ENCODE assay signal across 8 cellular contexts in the genomic region with DNA sequence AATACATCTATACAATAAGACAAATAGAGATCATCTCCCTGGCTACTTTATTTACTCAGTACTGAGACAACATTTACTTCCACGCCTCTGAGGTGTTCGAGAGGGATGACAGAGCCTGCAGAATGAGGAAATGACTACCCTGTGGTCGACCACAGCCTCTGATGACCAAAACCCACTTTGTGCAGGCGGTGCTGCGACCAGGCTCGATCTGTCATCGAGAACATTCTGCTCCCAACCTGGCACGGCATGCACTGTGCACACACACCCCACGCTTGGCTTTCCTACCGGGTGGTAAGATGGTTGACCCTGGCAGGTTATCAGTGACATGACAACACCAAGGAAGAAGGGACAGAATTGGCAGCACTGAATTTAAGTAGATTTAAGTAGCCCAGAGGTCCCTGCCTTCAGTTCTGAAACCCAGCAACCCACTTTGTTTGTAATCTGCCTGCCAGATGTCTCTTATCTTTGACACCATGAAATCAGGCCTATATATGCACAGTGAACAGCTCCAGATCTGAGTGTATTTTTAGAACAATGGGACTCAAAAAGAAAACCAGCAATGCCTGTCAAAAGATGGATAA. TPM values are rescaled to one million over a fixed set of nuclear protein-coding genes. Genes with fewer than 3 reads are reported as not detected.
A peak's percentile ranks its signal among the peaks of the same experiment; 100 is the strongest.
DNase-seq lines count a peak whose midpoint lies in the region; ATAC-seq and TF ChIP-seq lines count a peak whose summit lies in the region.

No MANE protein-coding gene starts in this region.

- intact Hi-C loops in activated T-helper 2 cell treated with anti-CD3 and anti-CD28 coated beads, Interferon-gamma antibody, Interleukin-2, Interleukin-4, amounts not matched to agents 10 μg/mL and 5 μg/mL and 100 μg/mL, durations not matched to agents 14 hours and 24 hours and 36 hours (cut with micrococcal nuclease), result loop anchor here (1.0 to 10.0 kb wide), 5 partner anchors 11 to 428 kb away; partner anchors contain the start of gene VSTM2L
- intact Hi-C loops in right cardiac atrium (cut with DNase I), result loop anchor here (5.0 to 10.0 kb wide), 3 partner anchors 83 to 426 kb away; partner anchors contain the start of gene VSTM2L (in 2 of the 4)

- H3K9me3 ChIP-seq in OCI-LY1 (ENCODE audit: low read length) (no peaks in the 10 kb centered on the region), right cardiac atrium (ENCODE audit: control insufficient read depth, low read length) (no peaks in the 10 kb centered on the region)

- H3K27me3 ChIP-seq in OCI-LY1 (ENCODE audit: insufficient read depth, low read length), result no peaks in the 10 kb centered on the region
- H3K27me3 ChIP-seq in right cardiac atrium (ENCODE audit: control insufficient read depth, insufficient read depth), result no peaks in the 10 kb centered on the region

- H4K20me1 ChIP-seq in OCI-LY1 (ENCODE audit: insufficient read depth, low read length), result no peaks in the 10 kb centered on the region

- H3K27ac ChIP-seq in OCI-LY1 (ENCODE audit: low read depth, low read length, poor library complexity, severe bottlenecking), result peak overlapping the region; percentile 75
- peak overlapping the region; percentile 87 for H3K27ac ChIP-seq in right cardiac atrium (ENCODE audit: low read length)

- peaks cover 27% of the 10 kb centered on the region for H3K4me1 Mint-ChIP-seq in activated T-helper 2 cell treated with anti-CD3 and anti-CD28 coated beads, Interferon-gamma antibody, Interleukin-2, Interleukin-4, amounts not matched to agents 10 μg/mL and 5 μg/mL and 100 μg/mL, durations not matched to agents 14 hours and 24 hours and 36 hours (ENCODE audit: low read depth)

- H3K4me1 ChIP-seq in OCI-LY1 (ENCODE audit: insufficient read depth, low read length, severe bottlenecking), result peaks cover 27% of the 10 kb centered on the region
- peaks cover 19% of the 10 kb centered on the region for H3K4me1 ChIP-seq in right cardiac atrium (ENCODE audit: control insufficient read depth, insufficient read depth, low read length)

- H3K4me3 ChIP-seq in OCI-LY1 (ENCODE audit: low read depth, low read length, poor library complexity, severe bottlenecking) (no peak overlapping the region), right cardiac atrium (ENCODE audit: low read length) (no peak overlapping the region)

- peaks cover 50% of the 10 kb centered on the region for H3K36me3 Mint-ChIP-seq in activated T-helper 2 cell treated with anti-CD3 and anti-CD28 coated beads, Interferon-gamma antibody, Interleukin-2, Interleukin-4, amounts not matched to agents 10 μg/mL and 5 μg/mL and 100 μg/mL, durations not matched to agents 14 hours and 24 hours and 36 hours (ENCODE audit: low read depth)

- H3K27me3 Mint-ChIP-seq in activated T-helper 2 cell treated with anti-CD3 and anti-CD28 coated beads, Interferon-gamma antibody, Interleukin-2, Interleukin-4, amounts not matched to agents 10 μg/mL and 5 μg/mL and 100 μg/mL, durations not matched to agents 14 hours and 24 hours and 36 hours (ENCODE audit: low read depth), result no peaks in the 10 kb centered on the region

- DNase-seq in stimulated activated naive CD4-positive, alpha-beta T cell treated with Interleukin-2 at 50 U/mL for 16 hours (lab: John Stamatoyannopoulos, UW), result peak; percentile 62
- no peak for DNase-seq in stimulated activated naive CD4-positive, alpha-beta T cell (lab: John Stamatoyannopoulos, UW)
- DNase-seq in activated T-helper 2 cell treated with anti-CD3 and anti-CD28 coated beads, Interferon-gamma antibody, Interleukin-2, Interleukin-4, amounts not matched to agents 10 μg/mL and 5 μg/mL and 100 μg/mL, durations not matched to agents 14 hours and 24 hours and 36 hours (ENCODE audit: low spot score), result peak; percentile 65
- DNase-seq in right cardiac atrium (peak; percentile 66 to 87 (median 82)), superior temporal gyrus (ENCODE audit: extremely low spot score) (no peak)
- peak; percentile 40 for DNase-seq in stimulated activated CD8-positive, alpha-beta memory T cell treated with anti-CD3 and anti-CD28 coated beads, Interleukin-12 subunit alpha, Interleukin-12 subunit beta, amount 100 ng/mL, for 4 hours (ENCODE audit: low read depth)

- H3K9ac ChIP-seq in OCI-LY1 (ENCODE audit: low read length), result peak overlapping the region; percentile 5; the same call in 1 of the 2 replicates

- no peaks in the 10 kb centered on the region for H3K9me2 ChIP-seq in OCI-LY1 (ENCODE audit: low read depth, low read length)

- H3K9me3 Mint-ChIP-seq in activated T-helper 2 cell treated with anti-CD3 and anti-CD28 coated beads, Interferon-gamma antibody, Interleukin-2, Interleukin-4, amounts not matched to agents 10 μg/mL and 5 μg/mL and 100 μg/mL, durations not matched to agents 14 hours and 24 hours and 36 hours, result no peaks in the 10 kb centered on the region

- H3K36me3 ChIP-seq in OCI-LY1 (ENCODE audit: insufficient read depth, low read length), result peaks cover 61% of the 10 kb centered on the region

- no peak for TF ChIP-seq CTCF in OCI-LY1 (IDR thresholded peaks at IDR 0.05; ENCODE audit: low read length)

- WGBS in right cardiac atrium, result 40% methylated on average over 10 of the region's 10 CpGs

- H2AFZ ChIP-seq in OCI-LY1 (ENCODE audit: low read length), result no peak overlapping the region

- H3F3A ChIP-seq in OCI-LY1 (ENCODE audit: insufficient read depth, low read length), result no peaks in the 10 kb centered on the region

- H3K4me2 ChIP-seq in OCI-LY1 (ENCODE audit: low read length), result peak overlapping the region; percentile 36; the same call in 1 of the 2 replicates

- H3K27ac Mint-ChIP-seq in activated T-helper 2 cell treated with anti-CD3 and anti-CD28 coated beads, Interferon-gamma antibody, Interleukin-2, Interleukin-4, amounts not matched to agents 10 μg/mL and 5 μg/mL and 100 μg/mL, durations not matched to agents 14 hours and 24 hours and 36 hours, result peak overlapping the region; percentile 83

- no peaks in the 10 kb centered on the region for H3K79me2 ChIP-seq in OCI-LY1 (ENCODE audit: insufficient read depth, low read length)

- H3K4me3 Mint-ChIP-seq in activated T-helper 2 cell treated with anti-CD3 and anti-CD28 coated beads, Interferon-gamma antibody, Interleukin-2, Interleukin-4, amounts not matched to agents 10 μg/mL and 5 μg/mL and 100 μg/mL, durations not matched to agents 14 hours and 24 hours and 36 hours (ENCODE audit: low read depth), result no peak overlapping the region

- peak; percentile 89 for ATAC-seq in HG02973 (IDR thresholded peaks at IDR 0.05; ENCODE audit: unreplicated experiment)
- peak; percentile 72 to 80 for ATAC-seq in right cardiac atrium

RNA-seq across cellular contexts. Expression of gene TTI1, which starts 42.6 kb away (rescaled TPM):
- 35.7 and 36.7 TPM in 2 replicates for total RNA-seq in activated T-helper 2 cell treated with anti-CD3 and anti-CD28 coated beads, Interferon-gamma antibody, Interleukin-2, Interleukin-4, amounts not matched to agents 10 μg/mL and 5 μg/mL and 100 μg/mL, durations not matched to agents 14 hours and 24 hours and 36 hours
- 10 to 100 TPM; 13.1 to 15.4 (median 14.0) TPM for total RNA-seq in right cardiac atrium
- polyA plus RNA-seq in right cardiac atrium, result 11.4 TPM

RNA-seq across cellular contexts. Expression of gene RPRD1B, which starts 42.9 kb away (rescaled TPM):
- total RNA-seq in activated T-helper 2 cell treated with anti-CD3 and anti-CD28 coated beads, Interferon-gamma antibody, Interleukin-2, Interleukin-4, amounts not matched to agents 10 μg/mL and 5 μg/mL and 100 μg/mL, durations not matched to agents 14 hours and 24 hours and 36 hours, result 39.4 and 42.6 TPM in 2 replicates
- 10 to 100 TPM; 66.9 to 88.5 (median 69.1) TPM for total RNA-seq in right cardiac atrium
- 18.5 TPM for polyA plus RNA-seq in right cardiac atrium

Comparison
In these comparisons a context has a peak if more than half of its experiments do, and no peak if none do; other contexts are left out.
1. DNase-seq: peak in stimulated activated naive CD4-positive, alpha-beta T cell treated with Interleukin-2 at 50 U/mL for 16 hours (single experiment), activated T-helper 2 cell treated with anti-CD3 and anti-CD28 coated beads, Interferon-gamma antibody, Interleukin-2, Interleukin-4, amounts not matched to agents 10 μg/mL and 5 μg/mL and 100 μg/mL, durations not matched to agents 14 hours and 24 hours and 36 hours (single experiment), right cardiac atrium (3 of 3) and stimulated activated CD8-positive, alpha-beta memory T cell treated with anti-CD3 and anti-CD28 coated beads, Interleukin-12 subunit alpha, Interleukin-12 subunit beta, amount 100 ng/mL, for 4 hours (single experiment); none in stimulated activated naive CD4-positive, alpha-beta T cell (0 of 6) and superior temporal gyrus (single experiment).